In genomic region chr5:56060276-56061110, GRCh38 we compare ENCODE assay signal across 1 cellular context.
TF ChIP-seq lines count a peak whose summit lies in the region.

No MANE protein-coding gene starts in this region.

TF ChIP-seq in SK-N-SH, 30 proteins besides CTCF, POLR2A, EP300 and RAD21 (continued from another document):
- TF ChIP-seq ZBTB33 (IDR thresholded peaks at IDR 0.05; ENCODE audit: borderline replicate concordance, low read depth) = no peak
- TF ChIP-seq NFIC (IDR thresholded peaks at IDR 0.05; ENCODE audit: borderline replicate concordance) = no peak
- no peak for TF ChIP-seq TCF12 (IDR thresholded peaks at IDR 0.05)
- TF ChIP-seq EZH2phosphoT487 (IDR thresholded peaks at IDR 0.05; ENCODE audit: borderline replicate concordance, low read depth) = no peak
- no peak for TF ChIP-seq CHD2 (IDR thresholded peaks at IDR 0.05; ENCODE audit: low read length, partially characterized antibody)
- TF ChIP-seq TEAD4 (IDR thresholded peaks at IDR 0.05; ENCODE audit: borderline replicate concordance, insufficient read depth) = no peak
